ENCODE assay signal across 16 cellular contexts in genomic region chr3:128100126-128100525, GRCh38. TPM values are rescaled to one million over a fixed set of nuclear protein-coding genes. Genes with fewer than 3 reads are reported as not detected.
DNase-seq lines count a peak whose midpoint lies in the region; ATAC-seq lines count a peak whose summit lies in the region.
"Had no signal": no experiment of that assay in that cellular context is flagged by ENCODE, and none has a peak within 500 bp of the region (broad histone marks: within the 10 kb centered on the region; RNA-seq: fewer than 3 reads in every experiment).

No MANE protein-coding gene starts in this region.

- no peaks in the 10 kb centered on the region for H3K4me1 ChIP-seq in ectodermal cell (ENCODE audit: control insufficient read depth, insufficient read depth, low read length)

- H3K9me3 ChIP-seq in ectodermal cell (ENCODE audit: control insufficient read depth, low read length) = no peaks in the 10 kb centered on the region

- peaks cover 30% of the 10 kb centered on the region for H3K36me3 Mint-ChIP-seq in activated CD8-positive, alpha-beta memory T cell treated with anti-CD3 and anti-CD28 coated beads, Interleukin-2, amount 10 ng/mL, durations not matched to agents 7 days and 5 days

- 60 to 67% methylated on average over 3 of the region's 3 CpGs for WGBS in ectodermal cell, 2 experiments

- no peaks in the 10 kb centered on the region for H3K27me3 Mint-ChIP-seq in activated CD8-positive, alpha-beta memory T cell treated with anti-CD3 and anti-CD28 coated beads, Interleukin-2, amount 10 ng/mL, durations not matched to agents 7 days and 5 days
- H3K27me3 Mint-ChIP-seq: CD4-positive, alpha-beta memory T cell had no signal

- DNase-seq in activated CD8-positive, alpha-beta memory T cell treated with anti-CD3 and anti-CD28 coated beads, Interleukin-2, amount 10 ng/mL, durations not matched to agents 7 days and 5 days = no peak
- DNase-seq in activated CD8-positive, alpha-beta memory T cell treated with anti-CD3 and anti-CD28 coated beads, Interleukin-2, amount 50 U/mL, for 4 hours = no peak
- DNase-seq in NCI-H69 (lab: John Stamatoyannopoulos, UW) = peak; percentile 85
- peak; percentile 89 for DNase-seq in pons (ENCODE audit: low spot score)
- DNase-seq in retina = no peak
- DNase-seq: CD4-positive, alpha-beta memory T cell; MV-4-11; NCI-H187 treated with DMSO at 0.1 percent for 48 hours; NCI-H510A; NCI-H82; SHP77 had no signal

- no peaks in the 10 kb centered on the region for H3K27me3 ChIP-seq in ectodermal cell (ENCODE audit: control insufficient read depth, insufficient read depth, low read length, poor library complexity, severe bottlenecking)

- peaks cover 16% of the 10 kb centered on the region for H3K4me1 Mint-ChIP-seq in activated CD8-positive, alpha-beta memory T cell treated with anti-CD3 and anti-CD28 coated beads, Interleukin-2, amount 10 ng/mL, durations not matched to agents 7 days and 5 days

- H3K4me3 Mint-ChIP-seq in activated CD8-positive, alpha-beta memory T cell treated with anti-CD3 and anti-CD28 coated beads, Interleukin-2, amount 10 ng/mL, durations not matched to agents 7 days and 5 days = no peak overlapping the region
- H3K4me3 Mint-ChIP-seq: CD4-positive, alpha-beta memory T cell had no signal

- H3K36me3 ChIP-seq in ectodermal cell (ENCODE audit: control insufficient read depth, insufficient read depth, low read length) = peaks cover 42% of the 10 kb centered on the region

- no peaks in the 10 kb centered on the region for H3K9me3 Mint-ChIP-seq in activated CD8-positive, alpha-beta memory T cell treated with anti-CD3 and anti-CD28 coated beads, Interleukin-2, amount 10 ng/mL, durations not matched to agents 7 days and 5 days (ENCODE audit: low read depth)

- CTCF ChIA-PET in activated CD8-positive, alpha-beta memory T cell treated with anti-CD3 and anti-CD28 coated beads, Interleukin-2, amount 10 ng/mL, durations not matched to agents 7 days and 5 days (lab: Charles Lee) = interaction anchor here (1.4 to 10.3 kb wide), 2 partner anchors 12 to 34 kb away, joined by 3 to 120 read pairs; no protein-coding TSS in a partner anchor

- H3K27ac ChIP-seq in ectodermal cell (ENCODE audit: insufficient read depth, low read depth, low read length, poor library complexity, severe bottlenecking) = peak overlapping the region; percentile 38

- no peak for ATAC-seq in activated CD8-positive, alpha-beta memory T cell treated with anti-CD3 and anti-CD28 coated beads, Interleukin-2, amount 10 ng/mL, durations not matched to agents 7 days and 5 days
- ATAC-seq in HG02938 (IDR thresholded peaks at IDR 0.05; ENCODE audit: unreplicated experiment) (no peak), GM19328 (IDR thresholded peaks at IDR 0.05; ENCODE audit: unreplicated experiment) (no peak)
- ATAC-seq: HCT116, K562 had no signal

- H3K27ac Mint-ChIP-seq in activated CD8-positive, alpha-beta memory T cell treated with anti-CD3 and anti-CD28 coated beads, Interleukin-2, amount 10 ng/mL, durations not matched to agents 7 days and 5 days = peak overlapping the region; percentile 61

- H3K4me3 ChIP-seq in ectodermal cell (ENCODE audit: insufficient read depth, low read depth, low read length) = no peak overlapping the region
- H3K4me3 ChIP-seq: K562 had no signal

RNA-seq across cellular contexts. Expression of gene RUVBL1, which starts 23.5 kb away (rescaled TPM):
- 10 to 100 TPM; 63.8 to 73.5 TPM for total RNA-seq in activated CD8-positive, alpha-beta memory T cell treated with anti-CD3 and anti-CD28 coated beads, Interleukin-2, amount 10 ng/mL, durations not matched to agents 7 days and 5 days
- 98.4 TPM for polyA plus RNA-seq in ectodermal cell (2013, experiment 1 of 4)
- polyA plus RNA-seq in ectodermal cell (2013, experiment 2 of 4) = 97.0 TPM
- 84.9 TPM for polyA plus RNA-seq in ectodermal cell (2013, experiment 3 of 4)
- polyA plus RNA-seq in ectodermal cell (2013, experiment 4 of 4) = 92.7 TPM

RNA-seq across cellular contexts. Expression of gene SEC61A1, which starts 47.9 kb away (rescaled TPM):
- total RNA-seq in activated CD8-positive, alpha-beta memory T cell treated with anti-CD3 and anti-CD28 coated beads, Interleukin-2, amount 10 ng/mL, durations not matched to agents 7 days and 5 days = 100 to 1,000 TPM; 123 to 178 TPM
- polyA plus RNA-seq in ectodermal cell (2013, experiment 1 of 4) = 125 TPM
- polyA plus RNA-seq in ectodermal cell (2013, experiment 2 of 4) = 136 TPM
- polyA plus RNA-seq in ectodermal cell (2013, experiment 3 of 4) = 93.3 TPM
- polyA plus RNA-seq in ectodermal cell (2013, experiment 4 of 4) = 101 TPM

RNA-seq across cellular contexts. Expression of gene EEFSEC, which starts 53.2 kb away (rescaled TPM):
- total RNA-seq in activated CD8-positive, alpha-beta memory T cell treated with anti-CD3 and anti-CD28 coated beads, Interleukin-2, amount 10 ng/mL, durations not matched to agents 7 days and 5 days = 10 to 100 TPM; 19.4 to 19.7 TPM
- polyA plus RNA-seq in ectodermal cell (2013, experiment 1 of 4) = 7.7 TPM
- 8.0 TPM for polyA plus RNA-seq in ectodermal cell (2013, experiment 2 of 4)
- polyA plus RNA-seq in ectodermal cell (2013, experiment 3 of 4) = 7.0 TPM
- 7.9 TPM for polyA plus RNA-seq in ectodermal cell (2013, experiment 4 of 4)

Comparison
In these comparisons a context has a peak if more than half of its experiments do, and no peak if none do; other contexts are left out.
1. DNase-seq: peak in NCI-H69 (single experiment) and pons (single experiment); none in activated CD8-positive, alpha-beta memory T cell treated with anti-CD3 and anti-CD28 coated beads, Interleukin-2, amount 10 ng/mL, durations not matched to agents 7 days and 5 days (single experiment), activated CD8-positive, alpha-beta memory T cell treated with anti-CD3 and anti-CD28 coated beads, Interleukin-2, amount 50 U/mL, for 4 hours (single experiment) and retina (single experiment).